12 cellular contexts compared by ENCODE assay signal in genomic region chr15:80844011-80844732, GRCh38.
DNase-seq lines count a peak whose midpoint lies in the region; ATAC-seq lines count a peak whose summit lies in the region.
"Had no signal": no experiment of that assay in that cellular context is flagged by ENCODE, and none has a peak within 500 bp of the region (broad histone marks: within the 10 kb centered on the region; RNA-seq: fewer than 3 reads in every experiment).

No MANE protein-coding gene starts in this region.

- DNase-seq in ACHN, result peak; percentile 18
- DNase-seq in HS-27A (ENCODE audit: low read depth), result peak; percentile 23
- DNase-seq in amniotic epithelial cell (ENCODE audit: low read depth), result peak; percentile 41
- DNase-seq in glomerular visceral epithelial cell (ENCODE audit: extremely low spot score), result peak; percentile 53
- DNase-seq in RKO (ENCODE audit: low spot score), result no peak
- DNase-seq in DMS153 (lab: John Stamatoyannopoulos, UW), result no peak
- no peak for DNase-seq in NCI-H2029 treated with DMSO at 0.1 percent for 48 hours (lab: John Stamatoyannopoulos, UW)
- DNase-seq: activated naive CD4-positive, alpha-beta T cell; NCI-H1436; NCI-H526 treated with DMSO at 0.1 percent for 48 hours; SHP77 had no signal

- no peak for ATAC-seq in HG02840 (IDR thresholded peaks at IDR 0.05; ENCODE audit: low FRiP score, unreplicated experiment)

- in situ Hi-C loops in ACHN (cut with HindIII; ENCODE audit: low pct_ligation_motif_present, low pct_unique_long_range_greater_than_20kb, low sequenced_read_pairs), result no loop called here

Comparison
In these comparisons a context has a peak if more than half of its experiments do, and no peak if none do; other contexts are left out.
1. DNase-seq: peak in ACHN (single experiment), HS-27A (single experiment), amniotic epithelial cell (single experiment) and glomerular visceral epithelial cell (single experiment); none in RKO (single experiment), DMS153 (single experiment) and NCI-H2029 treated with DMSO at 0.1 percent for 48 hours (single experiment).